20 cellular contexts compared by ENCODE assay signal in genomic region chr17:44214896-44215295, GRCh38. TPM values are rescaled to one million over a fixed set of nuclear protein-coding genes. Genes with fewer than 3 reads are reported as not detected.
DNase-seq lines count a peak whose midpoint lies in the region; ATAC-seq and TF ChIP-seq lines count a peak whose summit lies in the region.
"Had no signal": no experiment of that assay in that cellular context is flagged by ENCODE, and none has a peak within 500 bp of the region (broad histone marks: within the 10 kb centered on the region; RNA-seq: fewer than 3 reads in every experiment).

No MANE protein-coding gene starts in this region.

- peaks cover 46% of the 10 kb centered on the region for H3K36me3 ChIP-seq in SJCRH30

- 0 out of 2 replicates have a peak, but pooled peaks have one; percentile 13 for TF ChIP-seq POLR2A in Raji (IDR thresholded peaks at IDR 0.05; ENCODE audit: insufficient read depth, low read depth, low read length)

- no peaks in the 10 kb centered on the region for H3K27me3 Mint-ChIP-seq in activated naive CD4-positive, alpha-beta T cell treated with anti-CD3 and anti-CD28 coated beads for 36 hours (ENCODE audit: low read depth)
- H3K27me3 Mint-ChIP-seq in brain: peaks cover 3% of the 10 kb centered on the region
- no peaks in the 10 kb centered on the region for H3K27me3 Mint-ChIP-seq in stimulated activated naive B cell treated with anti-CD40 and anti-IgM and Interleukin-4, amounts not matched to agents 10 μg/mL and 1 μg/mL and 100 μg/mL, for 72 hours

- H3K4me3 ChIP-seq in SJCRH30: no peak overlapping the region

- H3K4me1 ChIP-seq in SJCRH30: peaks cover 6% of the 10 kb centered on the region; the same call in 1 of the 2 replicates

- peak overlapping the region; percentile 7 for H3K4me3 Mint-ChIP-seq in activated naive CD4-positive, alpha-beta T cell treated with anti-CD3 and anti-CD28 coated beads for 36 hours
- H3K4me3 Mint-ChIP-seq in brain: peak overlapping the region in 1 of 5 experiments; percentile 41
- no peak overlapping the region for H3K4me3 Mint-ChIP-seq in stimulated activated naive B cell treated with anti-CD40 and anti-IgM and Interleukin-4, amounts not matched to agents 10 μg/mL and 1 μg/mL and 100 μg/mL, for 72 hours
- H3K4me3 Mint-ChIP-seq: mesothelial cell of epicardium had no signal

- CTCF ChIA-PET in activated naive CD4-positive, alpha-beta T cell treated with anti-CD3 and anti-CD28 coated beads for 36 hours (lab: Charles Lee): interaction anchor here (0.6 to 2.8 kb wide), 4 partner anchors 116 to 171 kb away, joined by 3 to 6 read pairs (median 4); no protein-coding TSS in a partner anchor

- H3K36me3 Mint-ChIP-seq in activated naive CD4-positive, alpha-beta T cell treated with anti-CD3 and anti-CD28 coated beads for 36 hours (ENCODE audit: low read depth): peaks cover 54% of the 10 kb centered on the region
- peaks cover 57% of the 10 kb centered on the region for H3K36me3 Mint-ChIP-seq in brain
- peaks cover 55 to 71% of the 10 kb centered on the region in 2 donors for H3K36me3 Mint-ChIP-seq in stimulated activated naive B cell treated with anti-CD40 and anti-IgM and Interleukin-4, amounts not matched to agents 10 μg/mL and 1 μg/mL and 100 μg/mL, for 72 hours

- no peaks in the 10 kb centered on the region for H3K27me3 ChIP-seq in SJCRH30

- intact Hi-C loops in activated naive CD4-positive, alpha-beta T cell treated with anti-CD3 and anti-CD28 coated beads for 36 hours (cut with micrococcal nuclease): loop anchor here (5.0 to 10.0 kb wide), 3 partner anchors 73 to 1010 kb away; partner anchors contain the start of genes FMNL1, GPATCH8 and HROB

- H3K27ac Mint-ChIP-seq in activated naive CD4-positive, alpha-beta T cell treated with anti-CD3 and anti-CD28 coated beads for 36 hours: peak overlapping the region; percentile 96
- peak overlapping the region in 3 of 5 experiments; percentile 36 to 56 (median 54) for H3K27ac Mint-ChIP-seq in brain
- H3K27ac Mint-ChIP-seq in stimulated activated naive B cell treated with anti-CD40 and anti-IgM and Interleukin-4, amounts not matched to agents 10 μg/mL and 1 μg/mL and 100 μg/mL, for 72 hours: peak overlapping the region; percentile 85
- H3K27ac Mint-ChIP-seq: mesothelial cell of epicardium had no signal

- no peaks in the 10 kb centered on the region for H3K9me3 Mint-ChIP-seq in activated naive CD4-positive, alpha-beta T cell treated with anti-CD3 and anti-CD28 coated beads for 36 hours
- H3K9me3 Mint-ChIP-seq in brain: no peaks in the 10 kb centered on the region
- H3K9me3 Mint-ChIP-seq in stimulated activated naive B cell treated with anti-CD40 and anti-IgM and Interleukin-4, amounts not matched to agents 10 μg/mL and 1 μg/mL and 100 μg/mL, for 72 hours: no peaks in the 10 kb centered on the region
- H3K9me3 Mint-ChIP-seq: mesothelial cell of epicardium had no signal

- no peak for TF ChIP-seq CTCF in brain (conservative IDR thresholded peaks at IDR 0.05)

- ATAC-seq in stimulated activated naive B cell treated with anti-CD40 and anti-IgM and Interleukin-4, amounts not matched to agents 10 μg/mL and 1 μg/mL and 100 μg/mL, for 72 hours (replicated peaks): no peak
- ATAC-seq: left colon, right cardiac atrium had no signal

- H3K9me3 ChIP-seq in SJCRH30 (replicated peaks): no peaks in the 10 kb centered on the region
- H3K9me3 ChIP-seq: Caco-2 had no signal

- H3K27ac ChIP-seq in SJCRH30: no peak overlapping the region

- H3K4me1 Mint-ChIP-seq in activated naive CD4-positive, alpha-beta T cell treated with anti-CD3 and anti-CD28 coated beads for 36 hours (ENCODE audit: low read depth): peaks cover 60% of the 10 kb centered on the region
- H3K4me1 Mint-ChIP-seq in brain: peaks cover 31% of the 10 kb centered on the region
- peaks cover 59 to 74% of the 10 kb centered on the region in 2 donors for H3K4me1 Mint-ChIP-seq in stimulated activated naive B cell treated with anti-CD40 and anti-IgM and Interleukin-4, amounts not matched to agents 10 μg/mL and 1 μg/mL and 100 μg/mL, for 72 hours

- no peak for DNase-seq in activated naive CD4-positive, alpha-beta T cell treated with anti-CD3 and anti-CD28 coated beads for 36 hours
- DNase-seq in activated naive CD4-positive, alpha-beta T cell (lab: John Stamatoyannopoulos, UW): no peak
- no peak for DNase-seq in stimulated activated naive B cell treated with anti-CD40 and anti-IgM and Interleukin-4, amounts not matched to agents 10 μg/mL and 1 μg/mL and 100 μg/mL, for 72 hours
- no peak for DNase-seq in cerebellar nuclear complex (lab: John Stamatoyannopoulos, UW)
- DNase-seq in effector CD4-positive, alpha-beta T cell: no peak
- DNase-seq in SJCRH30: no peak
- DNase-seq: activated CD4-positive, CD25-positive, alpha-beta regulatory T cell; aorta; Caco-2; foreskin melanocyte; left colon; NCI-H146; NCI-H345; right cardiac atrium; substantia nigra had no signal

RNA-seq across cellular contexts. Expression of gene UBTF, which starts 4.6 kb away (rescaled TPM):
- total RNA-seq in activated naive CD4-positive, alpha-beta T cell treated with anti-CD3 and anti-CD28 coated beads for 36 hours: 10 to 100 TPM; 91.8 to 92.6 TPM
- polyA plus RNA-seq in brain (ENCODE audit: insufficient read depth, low read depth, low replicate concordance): 112 TPM
- total RNA-seq in SJCRH30 (2014; rRNA removed; shearing (Covaris generic)): 76.6 and 78.9 TPM in 2 replicates

RNA-seq across cellular contexts. Expression of gene ATXN7L3, which starts 15.2 kb away (rescaled TPM):
- 10 to 100 TPM; 53.3 to 53.9 TPM for total RNA-seq in activated naive CD4-positive, alpha-beta T cell treated with anti-CD3 and anti-CD28 coated beads for 36 hours
- 77.5 TPM for polyA plus RNA-seq in brain (ENCODE audit: insufficient read depth, low read depth, low replicate concordance)
- total RNA-seq in SJCRH30 (2014; rRNA removed; shearing (Covaris generic)): 59.7 and 62.4 TPM in 2 replicates

RNA-seq across cellular contexts. Expression of gene TMUB2, which starts 28.1 kb away (rescaled TPM):
- total RNA-seq in activated naive CD4-positive, alpha-beta T cell treated with anti-CD3 and anti-CD28 coated beads for 36 hours: 10 to 100 TPM; 21.2 to 22.9 TPM
- 63.5 TPM for polyA plus RNA-seq in brain (ENCODE audit: insufficient read depth, low read depth, low replicate concordance)
- 27.8 and 29.6 TPM in 2 replicates for total RNA-seq in SJCRH30 (2014; rRNA removed; shearing (Covaris generic))

RNA-seq across cellular contexts. Expression of gene ASB16, which starts 44.4 kb away (rescaled TPM):
- under 1 TPM in 1 of 2 experiments, not detected in 1; 0.12 TPM for total RNA-seq in activated naive CD4-positive, alpha-beta T cell treated with anti-CD3 and anti-CD28 coated beads for 36 hours
- polyA plus RNA-seq in brain (ENCODE audit: insufficient read depth, low read depth, low replicate concordance): 0.92 TPM
- total RNA-seq in SJCRH30 (2014; rRNA removed; shearing (Covaris generic)): not detected in 2 replicates
- total RNA-seq: Caco-2, MCF 10A had no signal

RNA-seq across cellular contexts. Expression of gene SLC4A1, which starts 53.0 kb away (rescaled TPM):
- not detected for total RNA-seq in activated naive CD4-positive, alpha-beta T cell treated with anti-CD3 and anti-CD28 coated beads for 36 hours
- 0.34 TPM for polyA plus RNA-seq in brain (ENCODE audit: insufficient read depth, low read depth, low replicate concordance)
- total RNA-seq in SJCRH30 (2014; rRNA removed; shearing (Covaris generic)): 0.04 TPM in 1 of 2 replicates, not detected in the other
- total RNA-seq: Caco-2; left colon; MCF 10A; mesothelial cell of epicardium; T-helper 2 cell treated with Interferon-gamma antibody and Interleukin-4, amounts not matched to agents 100 ng/mL and 5 ng/mL, for 36 hours had no signal
